26 cellular contexts compared by ENCODE assay signal in the genomic region with DNA sequence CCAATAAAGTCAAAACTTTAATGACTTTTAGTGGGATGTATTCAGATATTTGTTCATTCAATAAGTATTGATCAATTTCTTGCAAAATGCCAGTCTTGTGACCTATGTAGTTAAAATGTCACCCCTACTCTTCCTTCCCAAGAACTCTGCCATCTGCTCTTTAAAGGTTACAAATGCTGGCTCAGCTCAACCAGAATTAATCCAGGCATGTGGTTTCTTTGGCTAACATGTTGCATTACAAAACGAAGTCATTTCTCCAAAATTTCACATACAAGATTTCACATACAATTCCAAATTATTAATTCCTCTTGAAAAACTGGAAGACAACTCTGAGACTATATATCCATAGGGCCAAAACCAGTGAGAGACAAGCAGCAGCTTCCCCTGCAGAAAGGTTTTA.
"Had no signal": no experiment of that assay in that cellular context is flagged by ENCODE, and none has a peak within 500 bp of the region (broad histone marks: within the 10 kb centered on the region; RNA-seq: fewer than 3 reads in every experiment).

No MANE protein-coding gene starts in this region.

- DNase-seq: activated effector memory CD4-positive, alpha-beta T cell treated with anti-CD3 and anti-CD28 coated beads, Interleukin-2, amount 50 U/mL, for 16 hours; activated effector memory CD4-positive, alpha-beta T cell treated with Interleukin-2 at 50 U/mL for 16 hours; activated gamma-delta T cell; activated gamma-delta T cell treated with Interleukin-2 at 50 U/mL for 16 hours; activated naive CD4-positive, alpha-beta T cell; activated naive CD4-positive, alpha-beta T cell treated with anti-CD3 and anti-CD28 coated beads for 36 hours; activated naive CD4-positive, alpha-beta T cell treated with anti-CD3 and anti-CD28 coated beads, Interleukin-2, amount 10 ng/mL, durations not matched to agents 7 days and 5 days; activated naive CD4-positive, alpha-beta T cell treated with anti-CD3 and anti-CD28 coated beads, Interleukin-2, amount 50 U/mL, for 16 hours; activated naive CD4-positive, alpha-beta T cell treated with Interleukin-2 at 50 U/mL for 16 hours; activated naive CD8-positive, alpha-beta T cell treated with anti-CD3 and anti-CD28 coated beads for 36 hours; activated naive CD8-positive, alpha-beta T cell treated with anti-CD3 and anti-CD28 coated beads, Interleukin-2, amount 10 ng/mL, durations not matched to agents 7 days and 5 days; activated naive CD8-positive, alpha-beta T cell treated with anti-CD3 and anti-CD28 coated beads, Interleukin-2, amount 50 U/mL, for 24 hours; activated T-cell treated with anti-CD3 and anti-CD28 coated beads, Interleukin-2, amount 50 U/mL, for 1 hour; activated T-cell treated with anti-CD3 and anti-CD28 coated beads, Interleukin-2, amount 50 U/mL, for 24 hours; activated T-cell treated with anti-CD3 and anti-CD28 coated beads, Interleukin-2, amount 50 U/mL, for 4 hours; activated T-cell treated with anti-CD3 and anti-CD28 coated beads, Interleukin-2, amount 50 U/mL, for 48 hours; activated T-cell treated with anti-CD3 and anti-CD28 coated beads, Interleukin-2, amount 50 U/mL, for 72 hours; adrenal gland; amniotic stem cell; amygdala; anterior cingulate cortex; aorta; body of pancreas; brain microvascular endothelial cell; caudate nucleus; central memory CD4-positive, alpha-beta T cell had no signal
